ENCODE assay signal across 1 cellular context in genomic region chr2:23360571-23361125, GRCh38.
TF ChIP-seq lines count a peak whose summit lies in the region.

No MANE protein-coding gene starts in this region.

TF ChIP-seq in HepG2, 621 proteins besides CTCF, POLR2A, EP300 and RAD21 (continued from another document and continues in another):
- TF ChIP-seq ZNF646 (CRISPR knock-in tag; IDR thresholded peaks at IDR 0.05) (no peak), ZUFSP (CRISPR knock-in tag; IDR thresholded peaks at IDR 0.05; ENCODE audit: borderline replicate concordance) (no peak), SIN3B (IDR thresholded peaks at IDR 0.05; ENCODE audit: low read length) (no peak), TEAD2 (CRISPR knock-in tag; IDR thresholded peaks at IDR 0.05) (peak; percentile 84), KDM6A (CRISPR knock-in tag; IDR thresholded peaks at IDR 0.05; ENCODE audit: low read depth) (no peak), PRDM10 (CRISPR knock-in tag; IDR thresholded peaks at IDR 0.05; ENCODE audit: low read depth) (no peak), CREBL2 (CRISPR knock-in tag; IDR thresholded peaks at IDR 0.05; ENCODE audit: borderline replicate concordance) (no peak), IRX3 (CRISPR knock-in tag; IDR thresholded peaks at IDR 0.05; ENCODE audit: borderline replicate concordance, low read depth) (no peak), IKZF4 (CRISPR knock-in tag; IDR thresholded peaks at IDR 0.05; ENCODE audit: borderline replicate concordance, low read depth, not compliant biosample characterization) (no peak), ATF5 (CRISPR knock-in tag; IDR thresholded peaks at IDR 0.05; ENCODE audit: low read depth) (no peak), ZNF512B (CRISPR knock-in tag; IDR thresholded peaks at IDR 0.05; ENCODE audit: borderline replicate concordance) (no peak), MBNL3 (CRISPR knock-in tag; conservative IDR thresholded peaks at IDR 0.05) (no peak), ZNF513 (CRISPR knock-in tag; conservative IDR thresholded peaks at IDR 0.05) (no peak), TIGD3 (CRISPR knock-in tag; IDR thresholded peaks at IDR 0.05; ENCODE audit: borderline replicate concordance) (no peak), ZNF333 (CRISPR knock-in tag; IDR thresholded peaks at IDR 0.05; ENCODE audit: borderline replicate concordance) (no peak), RFX1 (IDR thresholded peaks at IDR 0.05) (no peak), KAT7 (CRISPR knock-in tag; IDR thresholded peaks at IDR 0.05; ENCODE audit: borderline replicate concordance) (no peak), CBX5 (CRISPR knock-in tag; IDR thresholded peaks at IDR 0.05; ENCODE audit: borderline replicate concordance) (peak; percentile 82), NR1H2 (CRISPR knock-in tag; IDR thresholded peaks at IDR 0.05; ENCODE audit: borderline replicate concordance, low read depth) (no peak), SMC3 (IDR thresholded peaks at IDR 0.05; ENCODE audit: low read length) (no peak), ZNF180 (CRISPR knock-in tag; IDR thresholded peaks at IDR 0.05; ENCODE audit: borderline replicate concordance, low read depth) (no peak), MYC (CRISPR knock-in tag; IDR thresholded peaks at IDR 0.05; ENCODE audit: borderline replicate concordance) (peak; percentile 90), MYNN (CRISPR knock-in tag; IDR thresholded peaks at IDR 0.05; ENCODE audit: low read depth) (no peak), PAF1 (CRISPR knock-in tag; IDR thresholded peaks at IDR 0.05) (no peak), FOXC1 (CRISPR knock-in tag; IDR thresholded peaks at IDR 0.05; ENCODE audit: borderline replicate concordance) (no peak), ZNF264 (CRISPR knock-in tag; IDR thresholded peaks at IDR 0.05) (no peak; the same call in 1 of the 2 replicates), NR2F6 (IDR thresholded peaks at IDR 0.05) (no peak), NR2F6 (CRISPR knock-in tag; IDR thresholded peaks at IDR 0.05) (0 out of 2 replicates have a peak, but pooled peaks have one; percentile 29), HOXA5 (CRISPR knock-in tag; IDR thresholded peaks at IDR 0.05) (0 out of 2 replicates have a peak, but pooled peaks have one; percentile 44), ZNF773 (CRISPR knock-in tag; IDR thresholded peaks at IDR 0.05; ENCODE audit: borderline replicate concordance) (no peak), FOXJ3 (CRISPR knock-in tag; IDR thresholded peaks at IDR 0.05; ENCODE audit: borderline replicate concordance) (no peak), GFI1 (CRISPR knock-in tag; IDR thresholded peaks at IDR 0.05; ENCODE audit: borderline replicate concordance) (no peak), ZNF772 (CRISPR knock-in tag; IDR thresholded peaks at IDR 0.05) (no peak), RXRA (CRISPR knock-in tag; IDR thresholded peaks at IDR 0.05) (no peak), ZNF703 (CRISPR knock-in tag; IDR thresholded peaks at IDR 0.05; ENCODE audit: borderline replicate concordance) (no peak), ZNF10 (CRISPR knock-in tag; IDR thresholded peaks at IDR 0.05; ENCODE audit: borderline replicate concordance, low read depth) (no peak), TCF12 (IDR thresholded peaks at IDR 0.05) (no peak), TCF12 (CRISPR knock-in tag; IDR thresholded peaks at IDR 0.05) (no peak), ZSCAN30 (CRISPR knock-in tag; IDR thresholded peaks at IDR 0.05) (no peak), TMF1 (CRISPR knock-in tag; IDR thresholded peaks at IDR 0.05; ENCODE audit: low read depth) (0 out of 2 replicates have a peak, but pooled peaks have one; percentile 42), ZFYVE20 (CRISPR knock-in tag; IDR thresholded peaks at IDR 0.05; ENCODE audit: borderline replicate concordance, low read depth) (no peak), GRHL1 (CRISPR knock-in tag; conservative IDR thresholded peaks at IDR 0.05) (no peak), ZNF451 (CRISPR knock-in tag; IDR thresholded peaks at IDR 0.05) (no peak), CCDC6 (CRISPR knock-in tag; IDR thresholded peaks at IDR 0.05) (0 out of 2 replicates have a peak, but pooled peaks have one; percentile 16), ZNF766 (CRISPR knock-in tag; IDR thresholded peaks at IDR 0.05; ENCODE audit: borderline replicate concordance) (no peak)
